In the genomic region with DNA sequence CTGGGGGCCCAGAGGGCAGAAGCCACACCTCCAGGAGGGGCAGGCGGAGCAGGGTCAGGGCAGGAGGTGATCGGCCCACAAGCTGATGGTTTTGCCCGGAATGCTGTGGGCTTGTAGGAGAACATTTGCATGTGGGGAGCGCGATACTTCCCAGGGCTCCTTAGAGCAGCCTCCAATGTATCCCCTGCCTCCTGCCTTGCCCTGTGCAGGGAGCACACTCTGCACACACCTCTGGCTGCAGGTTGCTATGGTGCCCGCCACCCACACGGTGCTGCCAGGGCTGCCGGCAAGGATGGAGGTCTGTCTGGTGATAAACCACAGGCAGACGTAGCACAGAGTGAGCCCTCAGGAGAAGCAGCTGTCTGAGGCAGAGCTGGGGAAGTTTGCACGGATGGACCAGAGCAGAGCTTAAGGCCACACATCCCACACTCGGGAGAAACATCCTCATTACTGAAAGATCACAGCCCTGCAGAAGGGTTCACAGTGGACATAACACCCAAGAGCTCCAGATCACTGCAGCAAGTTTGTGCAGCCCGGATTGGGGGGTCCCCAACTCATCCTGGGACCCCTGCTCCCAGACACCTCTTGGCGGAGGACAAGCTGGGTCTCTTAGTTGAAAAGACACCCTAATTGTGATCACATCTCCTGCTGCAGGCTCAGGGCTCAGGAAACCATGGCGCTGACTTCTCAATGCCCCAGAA, we compare ENCODE assay signal across 31 cellular contexts. TPM values are rescaled to one million over a fixed set of nuclear protein-coding genes. Genes with fewer than 3 reads are reported as not detected.
DNase-seq lines count a peak whose midpoint lies in the region; ATAC-seq, FAIRE-seq and TF ChIP-seq lines count a peak whose summit lies in the region.
"Had no signal": no experiment of that assay in that cellular context is flagged by ENCODE, and none has a peak within 500 bp of the region (broad histone marks: within the 10 kb centered on the region; RNA-seq: fewer than 3 reads in every experiment).

No MANE protein-coding gene starts in this region.

- peaks cover 61% of the 10 kb centered on the region for H3K4me1 ChIP-seq in left ventricle myocardium inferior
- H3K4me1 ChIP-seq in aorta (ENCODE audit: control insufficient read depth in 1 of 2, insufficient read depth in 2 of 2, low read length in 2 of 2), result peaks cover 0 to 2% of the 10 kb centered on the region in 2 donors
- H3K4me1 ChIP-seq: thyroid gland had no signal

- peak in 1 of 2 donors; percentile 2 for DNase-seq in stimulated activated naive CD8-positive, alpha-beta T cell treated with anti-CD3 and anti-CD28 coated beads, Interleukin-15, amount 100 ng/mL, for 72 hours
- DNase-seq in stimulated activated naive CD8-positive, alpha-beta T cell treated with anti-CD3 and anti-CD28 coated beads, Interleukin-15, Interleukin-2, amounts not matched to agents 100 U/mL and 50 U/mL, for 24 hours, result no peak
- DNase-seq in left ventricle myocardium inferior, result no peak
- DNase-seq in posterior vena cava (ENCODE audit: low spot score), result peak; percentile 62
- DNase-seq in aorta, result peak; percentile 42 to 54
- DNase-seq in GM19239 (ENCODE audit: insufficient read length, low spot score), result no peak
- DNase-seq: activated CD4-positive, alpha-beta T cell treated with anti-CD3 and anti-CD28 coated beads, Interleukin-2, amount 50 U/mL, for 48 hours; activated CD8-positive, alpha-beta memory T cell treated with anti-CD3 and anti-CD28 coated beads, Interleukin-2, amount 50 U/mL, for 48 hours; amygdala; CD4-positive, alpha-beta memory T cell; central memory CD4-positive, alpha-beta T cell; H9; IMR-90; NCI-H510A treated with DMSO at 0.1 percent for 48 hours; NK-92 treated with Interleukin-12 subunit alpha and Interleukin-12 subunit beta, amount 100 ng/mL, for 24 hours; nucleus accumbens; stimulated activated CD4-positive, alpha-beta T cell treated with anti-CD3 and anti-CD28 coated beads, Interleukin-1b, Interleukin-23, amount 100 ng/mL, for 48 hours; T-helper 2 cell; thyroid gland; WERI-Rb-1 had no signal

- H3K4me1 Mint-ChIP-seq in stimulated activated naive CD8-positive, alpha-beta T cell treated with anti-CD3 and anti-CD28 coated beads, Interleukin-15, amount 100 ng/mL, for 72 hours, result no peaks in the 10 kb centered on the region
- H3K4me1 Mint-ChIP-seq: CD4-positive, alpha-beta memory T cell had no signal

- H3K27ac ChIP-seq in left ventricle myocardium inferior (replicated peaks), result peak overlapping the region; percentile 82
- peak overlapping the region in 1 of 2 donors; percentile 7 for H3K27ac ChIP-seq in aorta (ENCODE audit: low read depth in 1 of 2, low read length in 2 of 2)
- H3K27ac ChIP-seq: hepatocyte, thyroid gland, WERI-Rb-1 had no signal

- TF ChIP-seq CTCF in left ventricle myocardium inferior (IDR thresholded peaks at IDR 0.05; ENCODE audit: borderline replicate concordance), result no peak

- 84 to 86% methylated on average over 14 of the region's 14 CpGs for WGBS in aorta, 2 donors

- no peak overlapping the region for H3K27ac Mint-ChIP-seq in stimulated activated naive CD8-positive, alpha-beta T cell treated with anti-CD3 and anti-CD28 coated beads, Interleukin-15, amount 100 ng/mL, for 72 hours
- H3K27ac Mint-ChIP-seq: CD4-positive, alpha-beta memory T cell; stimulated activated effector memory CD8-positive, alpha-beta T cell treated with anti-CD3 and anti-CD28 coated beads, Interleukin-12 subunit alpha, Interleukin-12 subunit beta, amount 100 ng/mL, for 72 hours had no signal

- H3K9me3 Mint-ChIP-seq in stimulated activated naive CD8-positive, alpha-beta T cell treated with anti-CD3 and anti-CD28 coated beads, Interleukin-15, amount 100 ng/mL, for 72 hours, result peaks cover 5 to 17% of the 10 kb centered on the region in 2 donors

- H3K27me3 ChIP-seq in left ventricle myocardium inferior (ENCODE audit: low read depth) (no peaks in the 10 kb centered on the region), aorta (ENCODE audit: control insufficient read depth in 1 of 2, insufficient read depth in 2 of 2, low read length in 1 of 2) (no peaks in the 10 kb centered on the region)
- H3K27me3 ChIP-seq: hepatocyte, thyroid gland had no signal

- H3K36me3 ChIP-seq in left ventricle myocardium inferior, result peaks cover 8% of the 10 kb centered on the region
- H3K36me3 ChIP-seq in aorta (ENCODE audit: control insufficient read depth in 1 of 2, insufficient read depth in 2 of 2, low read length in 1 of 2), result no peaks in the 10 kb centered on the region
- H3K36me3 ChIP-seq: thyroid gland, WERI-Rb-1 had no signal

- H3K4me3 Mint-ChIP-seq in stimulated activated naive CD8-positive, alpha-beta T cell treated with anti-CD3 and anti-CD28 coated beads, Interleukin-15, amount 100 ng/mL, for 72 hours, result no peak overlapping the region
- H3K4me3 Mint-ChIP-seq: CD4-positive, alpha-beta memory T cell; H9; stimulated activated effector memory CD8-positive, alpha-beta T cell treated with anti-CD3 and anti-CD28 coated beads, Interleukin-12 subunit alpha, Interleukin-12 subunit beta, amount 100 ng/mL, for 72 hours had no signal

- FAIRE-seq in GM19239 (lab: Jason Lieb, UNC), result no peak

- H3K9me3 ChIP-seq in left ventricle myocardium inferior (replicated peaks) (no peaks in the 10 kb centered on the region), aorta (ENCODE audit: control insufficient read depth, low read length) (no peaks in the 10 kb centered on the region)
- H3K9me3 ChIP-seq: thyroid gland had no signal

- intact Hi-C loops in left ventricle myocardium inferior (cut with micrococcal nuclease) (no loop called here), posterior vena cava (cut with DNase I) (no loop called here), aorta (cut with DNase I) (loop anchor here in 1 of 2 donors (5.0 kb wide), 1 partner anchor 91 kb away; no protein-coding TSS in a partner anchor)

- H3K4me3 ChIP-seq in left ventricle myocardium inferior, result no peak overlapping the region
- no peak overlapping the region for H3K4me3 ChIP-seq in aorta (ENCODE audit: low read length in 2 of 2)
- H3K4me3 ChIP-seq: hepatocyte, thyroid gland had no signal

- ATAC-seq in stimulated activated naive CD8-positive, alpha-beta T cell treated with anti-CD3 and anti-CD28 coated beads, Interleukin-15, amount 100 ng/mL, for 72 hours, result peak; percentile 19
- ATAC-seq in stimulated activated naive CD8-positive, alpha-beta T cell treated with anti-CD3 and anti-CD28 coated beads, Interleukin-15, Interleukin-2, amounts not matched to agents 100 U/mL and 50 U/mL, for 24 hours, result no peak
- ATAC-seq in aorta (ENCODE audit: low FRiP score) (no peak), GM21515 (IDR thresholded peaks at IDR 0.05; ENCODE audit: unreplicated experiment) (no peak), GM19328 (IDR thresholded peaks at IDR 0.05; ENCODE audit: unreplicated experiment) (no peak)
- ATAC-seq: Panc1; stimulated activated effector memory CD8-positive, alpha-beta T cell treated with anti-CD3 and anti-CD28 coated beads, Interleukin-12 subunit alpha, Interleukin-12 subunit beta, amount 100 ng/mL, for 72 hours had no signal

- H3K27me3 Mint-ChIP-seq in stimulated activated naive CD8-positive, alpha-beta T cell treated with anti-CD3 and anti-CD28 coated beads, Interleukin-15, amount 100 ng/mL, for 72 hours, result peaks cover 16% of the 10 kb centered on the region

RNA-seq across cellular contexts. Expression of gene VIPR2, which starts 41.8 kb away (rescaled TPM):
- total RNA-seq in left ventricle myocardium inferior, result 17.5 TPM
- total RNA-seq in posterior vena cava, result 1 to 10 TPM; 5.0 to 7.6 TPM
- 10 to 100 TPM; 10.4 to 12.6 TPM for total RNA-seq in aorta
- 10 to 100 TPM in 1 of 2 donors, 1 to 10 TPM in 1; 3.3 to 14.1 TPM for polyA plus RNA-seq in aorta
- total RNA-seq: epithelial cell of proximal tubule, fibroblast of villous mesenchyme, G401, IMR-90, lung microvascular endothelial cell, MCF 10A, SK-MEL-5 had no signal
- polyA plus RNA-seq: IMR-90 had no signal

Comparison
In these comparisons a context has a peak if more than half of its experiments do, and no peak if none do; other contexts are left out.
1. DNase-seq: peak in posterior vena cava (single experiment) and aorta (2 of 2); none in stimulated activated naive CD8-positive, alpha-beta T cell treated with anti-CD3 and anti-CD28 coated beads, Interleukin-15, Interleukin-2, amounts not matched to agents 100 U/mL and 50 U/mL, for 24 hours (single experiment), left ventricle myocardium inferior (single experiment) and GM19239 (single experiment).